12 cellular contexts compared by ENCODE assay signal in genomic region chr14:96167224-96168148, GRCh38. TPM values are rescaled to one million over a fixed set of nuclear protein-coding genes. Genes with fewer than 3 reads are reported as not detected.
DNase-seq lines count a peak whose midpoint lies in the region; ATAC-seq and TF ChIP-seq lines count a peak whose summit lies in the region.
"Had no signal": no experiment of that assay in that cellular context is flagged by ENCODE, and none has a peak within 500 bp of the region (broad histone marks: within the 10 kb centered on the region; RNA-seq: fewer than 3 reads in every experiment).

No MANE protein-coding gene starts in this region.

- no peaks in the 10 kb centered on the region for H3K4me1 Mint-ChIP-seq in glutamatergic neuron (ENCODE audit: low read depth, unreplicated experiment)
- H3K4me1 Mint-ChIP-seq in activated T-cell treated with anti-CD3 and anti-CD28 coated beads, Interleukin-2, amount 50 U/mL, for 4 hours (ENCODE audit: low read depth) = no peaks in the 10 kb centered on the region
- H3K4me1 Mint-ChIP-seq: activated CD4-positive, alpha-beta memory T cell treated with anti-CD3 and anti-CD28 coated beads, Interleukin-2, amount 10 ng/mL, durations not matched to agents 7 days and 5 days; CD4-positive, CD25-positive, alpha-beta regulatory T cell had no signal

- no peak for ATAC-seq in activated T-cell treated with anti-CD3 and anti-CD28 coated beads, Interleukin-2, amount 50 U/mL, for 4 hours

- no peak overlapping the region for H3K4me3 Mint-ChIP-seq in glutamatergic neuron (ENCODE audit: unreplicated experiment)
- H3K4me3 Mint-ChIP-seq in activated T-cell treated with anti-CD3 and anti-CD28 coated beads, Interleukin-2, amount 50 U/mL, for 4 hours = no peak overlapping the region
- H3K4me3 Mint-ChIP-seq: activated CD4-positive, alpha-beta memory T cell treated with anti-CD3 and anti-CD28 coated beads, Interleukin-2, amount 10 ng/mL, durations not matched to agents 7 days and 5 days; CD4-positive, CD25-positive, alpha-beta regulatory T cell had no signal

- peaks cover 4% of the 10 kb centered on the region for H3K36me3 Mint-ChIP-seq in glutamatergic neuron (ENCODE audit: unreplicated experiment)
- H3K36me3 Mint-ChIP-seq in activated T-cell treated with anti-CD3 and anti-CD28 coated beads, Interleukin-2, amount 50 U/mL, for 4 hours (ENCODE audit: insufficient read depth) = no peaks in the 10 kb centered on the region
- H3K36me3 Mint-ChIP-seq: CD4-positive, CD25-positive, alpha-beta regulatory T cell had no signal

- peaks cover 1% of the 10 kb centered on the region for H3K9me3 Mint-ChIP-seq in glutamatergic neuron (ENCODE audit: unreplicated experiment)
- H3K9me3 Mint-ChIP-seq in activated T-cell treated with anti-CD3 and anti-CD28 coated beads, Interleukin-2, amount 50 U/mL, for 4 hours = no peaks in the 10 kb centered on the region
- H3K9me3 Mint-ChIP-seq: activated CD4-positive, alpha-beta memory T cell treated with anti-CD3 and anti-CD28 coated beads, Interleukin-2, amount 10 ng/mL, durations not matched to agents 7 days and 5 days had no signal

- peak; percentile 95 for DNase-seq in AG08395 (ENCODE audit: low spot score)
- DNase-seq in HFF-Myc (ENCODE audit: extremely low read depth, low read depth) = peak; percentile 83
- DNase-seq in astrocyte of the hippocampus (ENCODE audit: low read depth, low spot score) = peak; percentile 49
- peak; percentile 75 for DNase-seq in islet precursor cell
- no peak for DNase-seq in glutamatergic neuron
- DNase-seq in GM13977 (ENCODE audit: low spot score) = no peak
- DNase-seq in activated T-cell treated with anti-CD3 and anti-CD28 coated beads, Interleukin-2, amount 50 U/mL, for 4 hours = no peak
- no peak for DNase-seq in stimulated activated naive CD4-positive, alpha-beta T cell (lab: John Stamatoyannopoulos, UW)
- DNase-seq: activated CD4-positive, alpha-beta memory T cell treated with anti-CD3 and anti-CD28 coated beads, Interleukin-2, amount 10 ng/mL, durations not matched to agents 7 days and 5 days; CD4-positive, CD25-positive, alpha-beta regulatory T cell; right lobe of liver; SHP77 treated with DMSO at 0.1 percent for 48 hours had no signal

- TF ChIP-seq CTCF in HFF-Myc (IDR thresholded peaks at IDR 0.05; ENCODE audit: low read depth, low read length, missing control alignments) = no peak
- TF ChIP-seq CTCF in glutamatergic neuron (IDR thresholded peaks at IDR 0.05; ENCODE audit: partially characterized antibody, unreplicated experiment) = no peak
- no peak for TF ChIP-seq CTCF in GM13977 (IDR thresholded peaks at IDR 0.05; ENCODE audit: extremely low read depth, insufficient read depth, missing control alignments)

- in situ Hi-C loops in GM13977 (cut with MboI; ENCODE audit: low pct_unique_long_range_greater_than_20kb, low sequenced_read_pairs, unreplicated experiment) = no loop called here

- H3K27ac Mint-ChIP-seq in glutamatergic neuron (ENCODE audit: unreplicated experiment) = no peak overlapping the region
- H3K27ac Mint-ChIP-seq: activated CD4-positive, alpha-beta memory T cell treated with anti-CD3 and anti-CD28 coated beads, Interleukin-2, amount 10 ng/mL, durations not matched to agents 7 days and 5 days had no signal

- peaks cover 5% of the 10 kb centered on the region for H3K27me3 Mint-ChIP-seq in glutamatergic neuron (ENCODE audit: unreplicated experiment)
- peaks cover 3% of the 10 kb centered on the region for H3K27me3 Mint-ChIP-seq in activated T-cell treated with anti-CD3 and anti-CD28 coated beads, Interleukin-2, amount 50 U/mL, for 4 hours (ENCODE audit: low read depth)
- H3K27me3 Mint-ChIP-seq: activated CD4-positive, alpha-beta memory T cell treated with anti-CD3 and anti-CD28 coated beads, Interleukin-2, amount 10 ng/mL, durations not matched to agents 7 days and 5 days; CD4-positive, CD25-positive, alpha-beta regulatory T cell had no signal

- no peak overlapping the region for H3K4me3 ChIP-seq in HFF-Myc (replicated peaks; ENCODE audit: low read depth, low read length)
- H3K4me3 ChIP-seq: right lobe of liver had no signal

RNA-seq across cellular contexts. Expression of gene BDKRB2, which starts 37.2 kb away (rescaled TPM):
- 3.8 TPM for total RNA-seq in glutamatergic neuron (ENCODE audit: unreplicated experiment)
- not detected for total RNA-seq in activated T-cell treated with anti-CD3 and anti-CD28 coated beads, Interleukin-2, amount 50 U/mL, for 4 hours
- total RNA-seq: activated CD4-positive, alpha-beta memory T cell treated with anti-CD3 and anti-CD28 coated beads, Interleukin-2, amount 10 ng/mL, durations not matched to agents 7 days and 5 days; CD4-positive, CD25-positive, alpha-beta regulatory T cell had no signal

Comparison
In these comparisons a context has a peak if more than half of its experiments do, and no peak if none do; other contexts are left out.
1. DNase-seq: peak in AG08395 (single experiment), HFF-Myc (single experiment), astrocyte of the hippocampus (single experiment) and islet precursor cell (single experiment); none in glutamatergic neuron (single experiment), GM13977 (single experiment), activated T-cell treated with anti-CD3 and anti-CD28 coated beads, Interleukin-2, amount 50 U/mL, for 4 hours (single experiment) and stimulated activated naive CD4-positive, alpha-beta T cell (0 of 6).